Comparison of ENCODE assay signal across 8 cellular contexts in genomic region chr3:183884097-183884436, GRCh38. TPM values are rescaled to one million over a fixed set of nuclear protein-coding genes. Genes with fewer than 3 reads are reported as not detected.
DNase-seq lines count a peak whose midpoint lies in the region; ATAC-seq and TF ChIP-seq lines count a peak whose summit lies in the region.

No MANE protein-coding gene starts in this region.

- peak overlapping the region; percentile 58 to 96 (median 72) for H3K4me3 ChIP-seq in fibroblast of lung (replicated peaks in 1 of 4; ENCODE audit: control extremely low read depth in 1 of 4, insufficient read depth in 1 of 4, low read depth in 3 of 4, low read length in 4 of 4)
- peak overlapping the region; percentile 97 for H3K4me3 ChIP-seq in rectal smooth muscle tissue (ENCODE audit: low read length)

- POLR2A ChIA-PET in RWPE1 (lab: Yijun Ruan, JAX; ENCODE audit: low non-redundant PET), result no interaction called here

- H3K9ac ChIP-seq in fibroblast of lung (ENCODE audit: insufficient read depth, low read length) (peak overlapping the region; percentile 82), rectal smooth muscle tissue (ENCODE audit: low read length) (peak overlapping the region; percentile 96)

- H3K4me1 ChIP-seq in fibroblast of lung (ENCODE audit: control insufficient read depth, extremely low read depth, insufficient read depth, low read length) (no peaks in the 10 kb centered on the region), rectal smooth muscle tissue (ENCODE audit: control insufficient read depth, insufficient read depth, low read length) (peaks cover 7% of the 10 kb centered on the region)

- peak overlapping the region; percentile 95 for H2AFZ ChIP-seq in fibroblast of lung (ENCODE audit: low read length)

- H3K4me2 ChIP-seq in fibroblast of lung (ENCODE audit: extremely low read depth, insufficient read depth, low read length), result peak overlapping the region; percentile 64

- CTCF ChIA-PET in RWPE1 (lab: Yijun Ruan, JAX), result interaction anchor here (0.6 to 1.7 kb wide), 13 partner anchors 9 to 810 kb away, joined by 3 to 18 read pairs (median 3); no protein-coding TSS in a partner anchor

- H4K20me1 ChIP-seq in fibroblast of lung (ENCODE audit: control insufficient read depth, extremely low read depth, insufficient read depth, low read length), result no peaks in the 10 kb centered on the region

- DNase-seq in RWPE1 (ENCODE audit: low spot score), result no peak
- DNase-seq in fibroblast of lung (ENCODE audit: low read depth in 2 of 2), result peak in 1 of 2 donors; percentile 2
- DNase-seq in NCI-H748 (lab: John Stamatoyannopoulos, UW; ENCODE audit: unreplicated experiment), result no peak
- DNase-seq in 8988T, result no peak

- peak overlapping the region; percentile 75 for H3K27ac ChIP-seq in RWPE1
- peak overlapping the region; percentile 77 for H3K27ac ChIP-seq in fibroblast of lung (ENCODE audit: insufficient read depth, low read length)
- peak overlapping the region; percentile 85 for H3K27ac ChIP-seq in rectal smooth muscle tissue (ENCODE audit: low read depth, low read length)

- H3K36me3 ChIP-seq in fibroblast of lung (ENCODE audit: control insufficient read depth, insufficient read depth, low read length) (no peaks in the 10 kb centered on the region), rectal smooth muscle tissue (ENCODE audit: control insufficient read depth, insufficient read depth, low read length) (no peaks in the 10 kb centered on the region)

- ATAC-seq in GM19351 (IDR thresholded peaks at IDR 0.05; ENCODE audit: unreplicated experiment) (peak; percentile 1), GM18909 (IDR thresholded peaks at IDR 0.05; ENCODE audit: poor library complexity, unreplicated experiment) (no peak), HG03196 (IDR thresholded peaks at IDR 0.05; ENCODE audit: unreplicated experiment) (no peak)

- H3K79me2 ChIP-seq in fibroblast of lung (ENCODE audit: control insufficient read depth, insufficient read depth, low read length), result peaks cover 47% of the 10 kb centered on the region

- H3K9me3 ChIP-seq in fibroblast of lung (ENCODE audit: control insufficient read depth, insufficient read depth, low read depth, low read length), result no peaks in the 10 kb centered on the region

- H3K27me3 ChIP-seq in fibroblast of lung (ENCODE audit: control insufficient read depth, insufficient read depth, low read length) (no peaks in the 10 kb centered on the region), rectal smooth muscle tissue (ENCODE audit: control insufficient read depth, insufficient read depth, low read length) (no peaks in the 10 kb centered on the region)

- no peak for TF ChIP-seq CTCF in RWPE1 (conservative IDR thresholded peaks at IDR 0.05; ENCODE audit: low read depth)
- no peak for TF ChIP-seq CTCF in fibroblast of lung (conservative IDR thresholded peaks at IDR 0.05 in 1 of 2, IDR thresholded peaks at IDR 0.05 in 1 of 2; ENCODE audit: low read depth in 1 of 2, low read length in 2 of 2)

RNA-seq across cellular contexts. Expression of gene PARL, which starts 0.6 kb away (rescaled TPM):
- 21.1 and 30.2 TPM in 2 replicates for total RNA-seq in fibroblast of lung
- 55.9 and 59.7 TPM in 2 replicates for polyA plus RNA-seq in fibroblast of lung
- 47.8 and 62.5 TPM in 2 replicates for polyA plus RNA-seq in fibroblast of lung (2012)
- 22.0 and 22.6 TPM in 2 replicates for polyA minus RNA-seq in fibroblast of lung (ENCODE audit: low replicate concordance)

RNA-seq across cellular contexts. Expression of gene MAP6D1, which starts 58.7 kb away (rescaled TPM):
- 0.51 and 0.83 TPM in 2 replicates for total RNA-seq in fibroblast of lung
- polyA plus RNA-seq in fibroblast of lung, result 2.1 and 3.8 TPM in 2 replicates
- polyA plus RNA-seq in fibroblast of lung (2012), result 1.8 and 3.8 TPM in 2 replicates
- 0.19 TPM in 1 of 2 replicates, not detected in the other for polyA minus RNA-seq in fibroblast of lung (ENCODE audit: low replicate concordance)
